ENCODE assay signal across 1 cellular context in genomic region chr15:75721462-75721922, GRCh38.
TF ChIP-seq lines count a peak whose summit lies in the region.

No MANE protein-coding gene starts in this region.

TF ChIP-seq in IMR-90, 13 proteins besides CTCF, POLR2A, EP300 and RAD21 (continued from another document):
- TF ChIP-seq CHD1 (IDR thresholded peaks at IDR 0.05; ENCODE audit: low read depth, low read length) = no peak
- TF ChIP-seq CEBPB (IDR thresholded peaks at IDR 0.05; ENCODE audit: low read depth, low read length) = no peak
- no peak for TF ChIP-seq RCOR1 (IDR thresholded peaks at IDR 0.05; ENCODE audit: insufficient replicate concordance, low read length)
- TF ChIP-seq RFX5 (IDR thresholded peaks at IDR 0.05; ENCODE audit: low read depth, low read length) = no peak
- TF ChIP-seq FOS (IDR thresholded peaks at IDR 0.05; ENCODE audit: low read depth, low read length) = no peak
- no peak for TF ChIP-seq MAFK (IDR thresholded peaks at IDR 0.05; ENCODE audit: low read depth, low read length)
